8 cellular contexts compared by ENCODE assay signal in the genomic region with DNA sequence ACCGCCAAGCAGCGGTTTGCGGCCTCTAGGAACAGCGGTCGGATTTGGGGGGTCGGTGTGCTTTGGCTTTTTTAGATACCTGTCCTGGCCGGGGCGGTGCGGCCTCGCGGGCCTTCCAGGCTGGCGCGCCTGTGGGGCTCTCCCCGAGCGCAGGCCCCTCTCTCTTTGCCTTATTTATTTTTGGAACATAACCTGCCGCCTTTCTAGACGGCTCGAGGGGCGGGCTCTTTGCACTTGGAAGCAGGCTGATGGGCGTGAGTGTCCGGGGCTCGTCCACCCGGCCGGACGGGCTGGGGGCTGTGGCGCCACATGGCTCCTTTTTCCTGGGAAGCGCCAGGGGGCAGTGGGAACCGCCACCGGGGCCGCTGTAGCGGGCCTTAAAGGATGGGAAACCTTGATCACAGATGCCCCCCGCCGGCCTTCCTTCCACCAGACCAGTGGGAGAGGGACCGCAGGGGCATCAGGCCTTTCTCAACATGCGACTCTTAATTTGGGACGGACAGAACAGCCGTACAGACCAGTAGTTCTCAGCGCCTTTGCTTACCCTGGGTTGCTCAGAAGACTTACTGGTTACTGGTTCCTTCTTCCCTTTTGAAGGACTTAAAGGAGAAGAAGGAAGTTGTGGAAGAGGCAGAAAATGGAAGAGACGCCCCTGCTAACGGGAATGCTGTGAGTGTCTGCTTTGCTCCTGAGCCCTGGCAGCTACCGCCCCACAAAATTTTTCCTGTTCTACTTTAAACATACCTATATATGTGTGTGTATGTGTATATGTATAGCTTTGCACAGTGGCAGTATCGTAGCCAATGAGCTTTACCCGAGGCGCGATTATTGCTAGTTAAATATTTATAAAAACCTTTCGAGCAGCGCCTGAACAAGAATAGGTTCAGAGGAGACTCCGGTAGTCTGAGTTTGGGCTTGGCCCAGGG. TPM values are rescaled to one million over a fixed set of nuclear protein-coding genes. Genes with fewer than 3 reads are reported as not detected.
A peak's percentile ranks its signal among the peaks of the same experiment; 100 is the strongest.
DNase-seq lines count a peak whose midpoint lies in the region; ATAC-seq, FAIRE-seq and TF ChIP-seq lines count a peak whose summit lies in the region.

No MANE protein-coding gene starts in this region.

- FAIRE-seq in pancreas (lab: Jason Lieb, UNC), result no peak

- intact Hi-C loops in pancreas (cut with DNase I), result no loop called here

- CTCF ChIA-PET in HEK293 (lab: Yijun Ruan, JAX), result interaction anchor here (0.7 to 1.8 kb wide), 5 partner anchors 34 to 101 kb away, joined by 3 to 10 read pairs (median 6); no protein-coding TSS in a partner anchor

- no peaks in the 10 kb centered on the region for H3K9me3 ChIP-seq in HEK293 (ENCODE audit: control insufficient read depth, insufficient read depth, low read depth, low read length)
- H3K9me3 ChIP-seq in pancreas, result no peaks in the 10 kb centered on the region

- TF ChIP-seq CTCF in AG09309 (IDR thresholded peaks at IDR 0.05; ENCODE audit: control insufficient read depth, insufficient read depth, low read depth, low read length, missing control alignments), result peak; percentile 34
- peak; percentile 49; the same call in 1 of the 2 replicates for TF ChIP-seq CTCF in HEK293 (tag by site-specific recombination; IDR thresholded peaks at IDR 0.05)
- TF ChIP-seq CTCF in foreskin fibroblast (IDR thresholded peaks at IDR 0.05; ENCODE audit: low read depth, low read length), result peak; percentile 34
- no peak for TF ChIP-seq CTCF in pancreas (IDR thresholded peaks at IDR 0.05)

- POLR2A ChIA-PET in HEK293 (lab: Yijun Ruan, JAX), result interaction anchor here (1.3 to 4.4 kb wide), 3 partner anchors 28 to 99 kb away, joined by 3 to 41 read pairs (median 4); no protein-coding TSS in a partner anchor

- H3K27me3 ChIP-seq in pancreas, result no peaks in the 10 kb centered on the region

- H3K4me3 ChIP-seq in AG09309 (ENCODE audit: control insufficient read depth, low read depth, low read length) (peak overlapping the region; percentile 74), HEK293 (ENCODE audit: low read depth, low read length) (peak overlapping the region; percentile 94), foreskin fibroblast (ENCODE audit: low read depth in 1 of 2, low read length in 2 of 2) (peak overlapping the region; percentile 66 to 85), pancreas (peak overlapping the region; percentile 88 to 100 (median 96))

- no peak for ATAC-seq in pancreas
- ATAC-seq in HG03139 (IDR thresholded peaks at IDR 0.05; ENCODE audit: unreplicated experiment), result no peak
- no peak for ATAC-seq in HG03097 (IDR thresholded peaks at IDR 0.05; ENCODE audit: low FRiP score, unreplicated experiment)

- DNase-seq in AG09309 (ENCODE audit: low read depth), result no peak
- peak; percentile 27 for DNase-seq in activated CD8-positive, alpha-beta memory T cell treated with anti-CD3 and anti-CD28 coated beads, Interleukin-2, amount 50 U/mL, for 4 hours
- DNase-seq in foreskin fibroblast, result peak in 1 of 2 donors; percentile 61
- peak in 3 of 6 donors; percentile 39 to 83 (median 71) for DNase-seq in pancreas
- no peak for DNase-seq in GM19240 (ENCODE audit: insufficient read length, low spot score)

- 1 to 2% methylated on average over 47 to 48 of the region's 48 CpGs for WGBS in pancreas, 2 donors

- peaks cover 6 to 54% of the 10 kb centered on the region in 2 experiments; a peak in 2 of 3 replicates for H3K36me3 ChIP-seq in HEK293 (ENCODE audit: control insufficient read depth in 2 of 2, insufficient read depth in 1 of 2, low read length in 2 of 2)
- peaks cover 6 to 17% (median 10%) of the 10 kb centered on the region in 3 donors for H3K36me3 ChIP-seq in pancreas

- peaks cover 10% of the 10 kb centered on the region for H3K4me1 ChIP-seq in HEK293 (ENCODE audit: control insufficient read depth, insufficient read depth, low read length)
- peaks cover 0 to 14% (median 10%) of the 10 kb centered on the region in 3 donors for H3K4me1 ChIP-seq in pancreas

- H3K27ac ChIP-seq in HEK293 (ENCODE audit: extremely low read depth, low read depth, low read length) (peak overlapping the region; percentile 96), pancreas (peak overlapping the region; percentile 61 to 100 (median 98))

TF ChIP-seq in HEK293, 187 proteins besides CTCF, POLR2A, EP300 and RAD21 (continues in another document):
- TF ChIP-seq, protein P1, sequence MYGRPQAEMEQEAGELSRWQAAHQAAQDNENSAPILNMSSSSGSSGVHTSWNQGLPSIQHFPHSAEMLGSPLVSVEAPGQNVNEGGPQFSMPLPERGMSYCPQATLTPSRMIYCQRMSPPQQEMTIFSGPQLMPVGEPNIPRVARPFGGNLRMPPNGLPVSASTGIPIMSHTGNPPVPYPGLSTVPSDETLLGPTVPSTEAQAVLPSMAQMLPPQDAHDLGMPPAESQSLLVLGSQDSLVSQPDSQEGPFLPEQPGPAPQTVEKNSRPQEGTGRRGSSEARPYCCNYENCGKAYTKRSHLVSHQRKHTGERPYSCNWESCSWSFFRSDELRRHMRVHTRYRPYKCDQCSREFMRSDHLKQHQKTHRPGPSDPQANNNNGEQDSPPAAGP (tag by site-specific recombination; IDR thresholded peaks at IDR 0.05), result no peak
- TF ChIP-seq ZBTB1 (tag by site-specific recombination; IDR thresholded peaks at IDR 0.05) (no peak), ZBTB48 (tag by site-specific recombination; IDR thresholded peaks at IDR 0.05) (0 out of 2 replicates have a peak, but pooled peaks have one; percentile 15), PRDM1 (tag by site-specific recombination; IDR thresholded peaks at IDR 0.05) (no peak), ZNF426 (tag by site-specific recombination; IDR thresholded peaks at IDR 0.05) (no peak), ZNF175 (tag by site-specific recombination; IDR thresholded peaks at IDR 0.05) (no peak), ZNF266 (tag by site-specific recombination; IDR thresholded peaks at IDR 0.05; ENCODE audit: low read depth) (no peak), ZBTB7A (tag by site-specific recombination; IDR thresholded peaks at IDR 0.05; ENCODE audit: low read depth) (no peak), ZNF112 (tag by site-specific recombination; IDR thresholded peaks at IDR 0.05) (no peak), GLI2 (tag by site-specific recombination; IDR thresholded peaks at IDR 0.05; ENCODE audit: borderline replicate concordance, low read depth) (no peak), ZNF19 (tag by site-specific recombination; IDR thresholded peaks at IDR 0.05; ENCODE audit: low read depth) (no peak), KLF10 (tag by site-specific recombination; IDR thresholded peaks at IDR 0.05) (no peak)
- TF ChIP-seq, protein P2, sequence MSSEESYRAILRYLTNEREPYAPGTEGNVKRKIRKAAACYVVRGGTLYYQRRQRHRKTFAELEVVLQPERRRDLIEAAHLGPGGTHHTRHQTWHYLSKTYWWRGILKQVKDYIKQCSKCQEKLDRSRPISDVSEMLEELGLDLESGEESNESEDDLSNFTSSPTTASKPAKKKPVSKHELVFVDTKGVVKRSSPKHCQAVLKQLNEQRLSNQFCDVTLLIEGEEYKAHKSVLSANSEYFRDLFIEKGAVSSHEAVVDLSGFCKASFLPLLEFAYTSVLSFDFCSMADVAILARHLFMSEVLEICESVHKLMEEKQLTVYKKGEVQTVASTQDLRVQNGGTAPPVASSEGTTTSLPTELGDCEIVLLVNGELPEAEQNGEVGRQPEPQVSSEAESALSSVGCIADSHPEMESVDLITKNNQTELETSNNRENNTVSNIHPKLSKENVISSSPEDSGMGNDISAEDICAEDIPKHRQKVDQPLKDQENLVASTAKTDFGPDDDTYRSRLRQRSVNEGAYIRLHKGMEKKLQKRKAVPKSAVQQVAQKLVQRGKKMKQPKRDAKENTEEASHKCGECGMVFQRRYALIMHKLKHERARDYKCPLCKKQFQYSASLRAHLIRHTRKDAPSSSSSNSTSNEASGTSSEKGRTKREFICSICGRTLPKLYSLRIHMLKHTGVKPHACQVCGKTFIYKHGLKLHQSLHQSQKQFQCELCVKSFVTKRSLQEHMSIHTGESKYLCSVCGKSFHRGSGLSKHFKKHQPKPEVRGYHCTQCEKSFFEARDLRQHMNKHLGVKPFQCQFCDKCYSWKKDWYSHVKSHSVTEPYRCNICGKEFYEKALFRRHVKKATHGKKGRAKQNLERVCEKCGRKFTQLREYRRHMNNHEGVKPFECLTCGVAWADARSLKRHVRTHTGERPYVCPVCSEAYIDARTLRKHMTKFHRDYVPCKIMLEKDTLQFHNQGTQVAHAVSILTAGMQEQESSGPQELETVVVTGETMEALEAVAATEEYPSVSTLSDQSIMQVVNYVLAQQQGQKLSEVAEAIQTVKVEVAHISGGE (tag by site-specific recombination; conservative IDR thresholded peaks at IDR 0.05; ENCODE audit: low read depth), result 0 out of 2 replicates have a peak, but pooled peaks have one; percentile 11
- TF ChIP-seq, protein P3, sequence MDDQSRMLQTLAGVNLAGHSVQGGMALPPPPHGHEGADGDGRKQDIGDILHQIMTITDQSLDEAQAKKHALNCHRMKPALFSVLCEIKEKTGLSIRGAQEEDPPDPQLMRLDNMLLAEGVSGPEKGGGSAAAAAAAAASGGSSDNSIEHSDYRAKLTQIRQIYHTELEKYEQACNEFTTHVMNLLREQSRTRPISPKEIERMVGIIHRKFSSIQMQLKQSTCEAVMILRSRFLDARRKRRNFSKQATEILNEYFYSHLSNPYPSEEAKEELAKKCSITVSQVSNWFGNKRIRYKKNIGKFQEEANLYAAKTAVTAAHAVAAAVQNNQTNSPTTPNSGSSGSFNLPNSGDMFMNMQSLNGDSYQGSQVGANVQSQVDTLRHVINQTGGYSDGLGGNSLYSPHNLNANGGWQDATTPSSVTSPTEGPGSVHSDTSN (CRISPR knock-in tag; IDR thresholded peaks at IDR 0.05), result no peak
- TF ChIP-seq, protein P4, sequence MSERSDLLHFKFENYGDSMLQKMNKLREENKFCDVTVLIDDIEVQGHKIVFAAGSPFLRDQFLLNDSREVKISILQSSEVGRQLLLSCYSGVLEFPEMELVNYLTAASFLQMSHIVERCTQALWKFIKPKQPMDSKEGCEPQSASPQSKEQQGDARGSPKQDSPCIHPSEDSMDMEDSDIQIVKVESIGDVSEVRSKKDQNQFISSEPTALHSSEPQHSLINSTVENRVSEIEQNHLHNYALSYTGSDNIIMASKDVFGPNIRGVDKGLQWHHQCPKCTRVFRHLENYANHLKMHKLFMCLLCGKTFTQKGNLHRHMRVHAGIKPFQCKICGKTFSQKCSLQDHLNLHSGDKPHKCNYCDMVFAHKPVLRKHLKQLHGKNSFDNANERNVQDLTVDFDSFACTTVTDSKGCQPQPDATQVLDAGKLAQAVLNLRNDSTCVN (tag by site-specific recombination; optimal IDR thresholded peaks at IDR 0.05), result peak; percentile 1

RNA-seq across cellular contexts. Expression of a gene that starts 2.7 kb away (rescaled TPM):
- 100 to 1,000 TPM; 319 to 600 (median 503) TPM for total RNA-seq in pancreas
- polyA plus RNA-seq in pancreas, result 100 to 1,000 TPM; 627 to 751 TPM

Comparison
In these comparisons a context has a peak if more than half of its experiments do, and no peak if none do; other contexts are left out.
1. CTCF ChIP-seq: peak in AG09309 (single experiment), HEK293 (single experiment) and foreskin fibroblast (single experiment); none in pancreas (0 of 4).
2. Peak in every context shown above with its lines, with median percentiles within 50 percentile points of each other: H3K4me3 ChIP-seq.